Comparison of ENCODE assay signal across 13 cellular contexts in genomic region chr17:75842411-75842810, GRCh38. TPM values are rescaled to one million over a fixed set of nuclear protein-coding genes. Genes with fewer than 3 reads are reported as not detected.
DNase-seq lines count a peak whose midpoint lies in the region; ATAC-seq and TF ChIP-seq lines count a peak whose summit lies in the region.
"Had no signal": no experiment of that assay in that cellular context is flagged by ENCODE, and none has a peak within 500 bp of the region (broad histone marks: within the 10 kb centered on the region; RNA-seq: fewer than 3 reads in every experiment).

No MANE protein-coding gene starts in this region.

- CTCF ChIA-PET in CD4-positive, alpha-beta T cell (lab: Charles Lee), result interaction anchor here (1.8 kb wide), 1 partner anchor 54 kb away, joined by 6 read pairs; the partner anchor contains the start of gene TRIM65
- CTCF ChIA-PET in naive thymus-derived CD4-positive, alpha-beta T cell (lab: Charles Lee), result interaction anchor here (0.5 kb wide), 1 partner anchor 94 kb away, joined by 3 read pairs; no protein-coding TSS in a partner anchor

- no CpG with 5 or more reads among the region's 18 CpGs for WGBS in gastroesophageal sphincter (ENCODE audit: low coverage in 1 of 2), 2 donors

- H3K4me1 Mint-ChIP-seq in CD4-positive, alpha-beta T cell (ENCODE audit: low read depth), result peaks cover 17% of the 10 kb centered on the region
- no peaks in the 10 kb centered on the region for H3K4me1 Mint-ChIP-seq in activated T-helper 17 cell treated with anti-CD3 and anti-CD28 coated beads, Interleukin-2, amount 50 U/mL, for 72 hours
- H3K4me1 Mint-ChIP-seq in naive thymus-derived CD4-positive, alpha-beta T cell, result peaks cover 0 to 23% (median 13%) of the 10 kb centered on the region in 7 donors

- peak overlapping the region; percentile 7 for H3K27ac Mint-ChIP-seq in CD4-positive, alpha-beta T cell
- no peak overlapping the region for H3K27ac Mint-ChIP-seq in activated T-helper 17 cell treated with anti-CD3 and anti-CD28 coated beads, Interleukin-2, amount 50 U/mL, for 72 hours
- H3K27ac Mint-ChIP-seq in naive thymus-derived CD4-positive, alpha-beta T cell, result peak overlapping the region in 6 of 9 donors; percentile 45 to 90 (median 58)
- H3K27ac Mint-ChIP-seq: nephron had no signal

- peaks cover 8% of the 10 kb centered on the region for H3K36me3 ChIP-seq in BE2C
- H3K36me3 ChIP-seq in naive thymus-derived CD4-positive, alpha-beta T cell (ENCODE audit: control insufficient read depth in 2 of 3, insufficient read depth in 3 of 3, low read length in 3 of 3), result peaks cover 0 to 64% (median 3%) of the 10 kb centered on the region in 3 experiments
- H3K36me3 ChIP-seq in gastroesophageal sphincter, result peaks cover 0 to 58% of the 10 kb centered on the region in 2 donors
- H3K36me3 ChIP-seq: cardiac muscle cell had no signal

- intact Hi-C loops in CD4-positive, alpha-beta T cell (cut with DNase I, micrococcal nuclease), result loop anchor here in 1 of 2 experiments (5.0 kb wide), 1 partner anchor 35 kb away; the partner anchor contains the start of gene TRIM47
- intact Hi-C loops in naive thymus-derived CD4-positive, alpha-beta T cell (cut with micrococcal nuclease), result loop anchor here in 1 of 2 donors (5.0 kb wide), 1 partner anchor 65 kb away; a partner anchor contains a TSS

- DNase-seq in BE2C, result peak; percentile 12
- DNase-seq in CD4-positive, alpha-beta T cell, result no peak
- no peak for DNase-seq in naive thymus-derived CD4-positive, alpha-beta T cell
- no peak for DNase-seq in HuH-7.5 (ENCODE audit: low spot score)
- no peak for DNase-seq in MV-4-11 (lab: John Stamatoyannopoulos, UW)
- DNase-seq: C1 segment of cervical spinal cord, NCI-H187 treated with DMSO at 0.1 percent for 48 hours, SIG-M5 had no signal

- TF ChIP-seq CTCF in BE2C (IDR thresholded peaks at IDR 0.05; ENCODE audit: low read depth, low read length) (no peak), gastroesophageal sphincter (IDR thresholded peaks at IDR 0.05) (no peak)
- TF ChIP-seq CTCF in CD4-positive, alpha-beta T cell (IDR thresholded peaks at IDR 0.05), result no peak

- peak overlapping the region; percentile 95 for H3K27ac ChIP-seq in CD4-positive, alpha-beta T cell (ENCODE audit: low read depth, low read length)
- peak overlapping the region; percentile 97 for H3K27ac ChIP-seq in naive thymus-derived CD4-positive, alpha-beta T cell (ENCODE audit: low read depth, low read length)
- peak overlapping the region in 1 of 4 donors; percentile 77 for H3K27ac ChIP-seq in gastroesophageal sphincter
- H3K27ac ChIP-seq: cardiac muscle cell had no signal

- no peaks in the 10 kb centered on the region for H3K27me3 ChIP-seq in BE2C
- H3K27me3 ChIP-seq in CD4-positive, alpha-beta T cell (ENCODE audit: control insufficient read depth, insufficient read depth, low read length), result no peaks in the 10 kb centered on the region
- H3K27me3 ChIP-seq in naive thymus-derived CD4-positive, alpha-beta T cell (ENCODE audit: control insufficient read depth in 2 of 2, insufficient read depth in 2 of 2, low read length in 2 of 2), result no peaks in the 10 kb centered on the region
- H3K27me3 ChIP-seq in gastroesophageal sphincter, result no peaks in the 10 kb centered on the region
- H3K27me3 ChIP-seq: cardiac muscle cell had no signal

- no peak for ATAC-seq in CD4-positive, alpha-beta T cell (ENCODE audit: poor library complexity)
- no peak for ATAC-seq in activated T-helper 17 cell treated with anti-CD3 and anti-CD28 coated beads, Interleukin-2, amount 50 U/mL, for 72 hours (replicated peaks)
- ATAC-seq in naive thymus-derived CD4-positive, alpha-beta T cell, result no peak
- no peak for ATAC-seq in GM19467 (IDR thresholded peaks at IDR 0.05; ENCODE audit: unreplicated experiment)
- ATAC-seq in gastroesophageal sphincter, result no peak

- POLR2A ChIA-PET in CD4-positive, alpha-beta T cell (lab: Charles Lee), result interaction anchor here (1.2 to 4.0 kb wide), 4 partner anchors 13 to 78 kb away, joined by 7 to 34 read pairs (median 20); partner anchors contain the start of genes GALK1 and WBP2
- POLR2A ChIA-PET in naive thymus-derived CD4-positive, alpha-beta T cell (lab: Charles Lee), result interaction anchor here (1.2 to 16.6 kb wide), 8 partner anchors 12 to 66 kb away, joined by 3 to 238 read pairs (median 40); partner anchors contain the start of genes TRIM65, UNK and WBP2

- H3K4me3 ChIP-seq in BE2C (ENCODE audit: low read depth, low read length), result no peak overlapping the region
- H3K4me3 ChIP-seq in naive thymus-derived CD4-positive, alpha-beta T cell (ENCODE audit: low read length), result peak overlapping the region; percentile 97
- H3K4me3 ChIP-seq in gastroesophageal sphincter, result no peak overlapping the region
- H3K4me3 ChIP-seq: cardiac muscle cell had no signal

- no peaks in the 10 kb centered on the region for H3K27me3 Mint-ChIP-seq in CD4-positive, alpha-beta T cell
- no peaks in the 10 kb centered on the region for H3K27me3 Mint-ChIP-seq in activated T-helper 17 cell treated with anti-CD3 and anti-CD28 coated beads, Interleukin-2, amount 50 U/mL, for 72 hours
- H3K27me3 Mint-ChIP-seq in naive thymus-derived CD4-positive, alpha-beta T cell, result no peaks in the 10 kb centered on the region

- no peaks in the 10 kb centered on the region for H3K9me3 Mint-ChIP-seq in CD4-positive, alpha-beta T cell
- no peaks in the 10 kb centered on the region for H3K9me3 Mint-ChIP-seq in activated T-helper 17 cell treated with anti-CD3 and anti-CD28 coated beads, Interleukin-2, amount 50 U/mL, for 72 hours
- H3K9me3 Mint-ChIP-seq in naive thymus-derived CD4-positive, alpha-beta T cell, result no peaks in the 10 kb centered on the region
- H3K9me3 Mint-ChIP-seq: nephron had no signal

- TF ChIP-seq POLR2A in gastroesophageal sphincter (IDR thresholded peaks at IDR 0.05), result no peak

- no peak for TF ChIP-seq EP300 in gastroesophageal sphincter (IDR thresholded peaks at IDR 0.05)

- H3K36me3 Mint-ChIP-seq in CD4-positive, alpha-beta T cell (ENCODE audit: low read depth), result peaks cover 77% of the 10 kb centered on the region
- H3K36me3 Mint-ChIP-seq in activated T-helper 17 cell treated with anti-CD3 and anti-CD28 coated beads, Interleukin-2, amount 50 U/mL, for 72 hours (ENCODE audit: low read depth), result peaks cover 84% of the 10 kb centered on the region
- H3K36me3 Mint-ChIP-seq in naive thymus-derived CD4-positive, alpha-beta T cell, result peaks cover 0 to 13% (median 4%) of the 10 kb centered on the region in 5 donors

- peaks cover 15% of the 10 kb centered on the region for H3K4me1 ChIP-seq in BE2C
- peaks cover 21 to 26% of the 10 kb centered on the region in 2 donors for H3K4me1 ChIP-seq in naive thymus-derived CD4-positive, alpha-beta T cell (ENCODE audit: control insufficient read depth in 2 of 2, insufficient read depth in 2 of 2, low read length in 2 of 2)
- peaks cover 0 to 33% (median 16%) of the 10 kb centered on the region in 3 donors for H3K4me1 ChIP-seq in gastroesophageal sphincter

- peak overlapping the region; percentile 96 for H3K4me3 Mint-ChIP-seq in CD4-positive, alpha-beta T cell
- H3K4me3 Mint-ChIP-seq in activated T-helper 17 cell treated with anti-CD3 and anti-CD28 coated beads, Interleukin-2, amount 50 U/mL, for 72 hours, result peak overlapping the region; percentile 88
- H3K4me3 Mint-ChIP-seq in naive thymus-derived CD4-positive, alpha-beta T cell, result peak overlapping the region; percentile 86 to 98 (median 93)
- H3K4me3 Mint-ChIP-seq: nephron had no signal

- H3K9me3 ChIP-seq in BE2C (no peaks in the 10 kb centered on the region), gastroesophageal sphincter (no peaks in the 10 kb centered on the region)
- H3K9me3 ChIP-seq in CD4-positive, alpha-beta T cell (ENCODE audit: control insufficient read depth, low read length), result no peaks in the 10 kb centered on the region
- no peaks in the 10 kb centered on the region for H3K9me3 ChIP-seq in naive thymus-derived CD4-positive, alpha-beta T cell (ENCODE audit: control insufficient read depth in 2 of 3, low read length in 3 of 3)

RNA-seq across cellular contexts. Expression of gene UNC13D, which starts 1.8 kb away (rescaled TPM):
- polyA plus RNA-seq in BE2C (2012; ENCODE audit: insufficient read depth, insufficient read length, low read depth), result 23.0 TPM
- 100 to 1,000 TPM; 110 to 112 TPM for total RNA-seq in CD4-positive, alpha-beta T cell
- total RNA-seq in activated T-helper 17 cell treated with anti-CD3 and anti-CD28 coated beads, Interleukin-2, amount 50 U/mL, for 72 hours, result 100 to 1,000 TPM; 153 to 160 TPM
- total RNA-seq in naive thymus-derived CD4-positive, alpha-beta T cell, result 100 to 1,000 TPM; 145 to 201 (median 152) TPM
- 10 to 100 TPM; 44.5 to 83.3 TPM for polyA plus RNA-seq in naive thymus-derived CD4-positive, alpha-beta T cell
- 10 to 100 TPM in 1 of 4 donors, 1 to 10 TPM in 3; 2.6 to 10.8 (median 5.6) TPM for total RNA-seq in gastroesophageal sphincter

RNA-seq across cellular contexts. Expression of gene WBP2, which starts 12.7 kb away (rescaled TPM):
- polyA plus RNA-seq in BE2C (2012; ENCODE audit: insufficient read depth, insufficient read length, low read depth), result 228 TPM
- 100 to 1,000 TPM in 1 of 2 experiments, 10 to 100 TPM in 1; 98.5 to 114 TPM for total RNA-seq in CD4-positive, alpha-beta T cell
- total RNA-seq in activated T-helper 17 cell treated with anti-CD3 and anti-CD28 coated beads, Interleukin-2, amount 50 U/mL, for 72 hours, result 100 to 1,000 TPM in 1 of 2 donors, 10 to 100 TPM in 1; 67.4 to 127 TPM
- 100 to 1,000 TPM in 3 of 5 experiments, 10 to 100 TPM in 2; 87.7 to 159 (median 112) TPM for total RNA-seq in naive thymus-derived CD4-positive, alpha-beta T cell
- 10 to 100 TPM; 84.8 to 99.4 TPM for polyA plus RNA-seq in naive thymus-derived CD4-positive, alpha-beta T cell
- total RNA-seq in gastroesophageal sphincter, result 10 to 100 TPM; 50.0 to 83.9 (median 57.6) TPM

RNA-seq across cellular contexts. Expression of gene TRIM47, which starts 36.0 kb away (rescaled TPM):
- polyA plus RNA-seq in BE2C (2012; ENCODE audit: insufficient read depth, insufficient read length, low read depth), result 35.9 TPM
- 1 to 10 TPM; 2.3 to 2.8 TPM for total RNA-seq in CD4-positive, alpha-beta T cell
- total RNA-seq in activated T-helper 17 cell treated with anti-CD3 and anti-CD28 coated beads, Interleukin-2, amount 50 U/mL, for 72 hours, result 10 to 100 TPM; 11.0 to 32.4 TPM
- total RNA-seq in naive thymus-derived CD4-positive, alpha-beta T cell, result 10 to 100 TPM in 1 of 5 experiments, 1 to 10 TPM in 4; 2.5 to 25.6 (median 8.7) TPM
- polyA plus RNA-seq in naive thymus-derived CD4-positive, alpha-beta T cell, result 1 to 10 TPM; 6.3 to 7.7 TPM
- total RNA-seq in gastroesophageal sphincter, result 100 to 1,000 TPM in 1 of 4 donors, 10 to 100 TPM in 3; 21.0 to 146 (median 40.8) TPM

RNA-seq across cellular contexts. Expression of gene TRIM65, which starts 54.3 kb away (rescaled TPM):
- polyA plus RNA-seq in BE2C (2012; ENCODE audit: insufficient read depth, insufficient read length, low read depth), result 34.1 TPM
- 10 to 100 TPM in 1 of 2 experiments, 1 to 10 TPM in 1; 9.9 to 11.7 TPM for total RNA-seq in CD4-positive, alpha-beta T cell
- total RNA-seq in activated T-helper 17 cell treated with anti-CD3 and anti-CD28 coated beads, Interleukin-2, amount 50 U/mL, for 72 hours, result 10 to 100 TPM; 20.3 to 33.9 TPM
- total RNA-seq in naive thymus-derived CD4-positive, alpha-beta T cell, result 10 to 100 TPM; 20.9 to 37.7 (median 29.6) TPM
- 10 to 100 TPM; 14.9 to 29.6 TPM for polyA plus RNA-seq in naive thymus-derived CD4-positive, alpha-beta T cell
- total RNA-seq in gastroesophageal sphincter, result 10 to 100 TPM; 18.7 to 34.4 (median 31.2) TPM

RNA-seq across cellular contexts. Expression of gene UNK, which starts 57.8 kb away (rescaled TPM):
- polyA plus RNA-seq in BE2C (2012; ENCODE audit: insufficient read depth, insufficient read length, low read depth), result 27.3 TPM
- total RNA-seq in CD4-positive, alpha-beta T cell, result 10 to 100 TPM; 33.7 to 36.1 TPM
- total RNA-seq in activated T-helper 17 cell treated with anti-CD3 and anti-CD28 coated beads, Interleukin-2, amount 50 U/mL, for 72 hours, result 10 to 100 TPM; 19.0 to 22.1 TPM
- total RNA-seq in naive thymus-derived CD4-positive, alpha-beta T cell, result 10 to 100 TPM; 32.0 to 49.8 (median 41.0) TPM
- polyA plus RNA-seq in naive thymus-derived CD4-positive, alpha-beta T cell, result 10 to 100 TPM; 21.5 to 22.1 TPM
- 10 to 100 TPM in 3 of 4 donors, 1 to 10 TPM in 1; 9.8 to 41.6 (median 21.0) TPM for total RNA-seq in gastroesophageal sphincter

Comparison
In these comparisons a context has a peak if more than half of its experiments do, and no peak if none do; other contexts are left out.
1. RNA of gene UNC13D, which starts 1.8 kb away (total RNA-seq): 153 to 160 TPM in activated T-helper 17 cell treated with anti-CD3 and anti-CD28 coated beads, Interleukin-2, amount 50 U/mL, for 72 hours, 145 to 201 TPM in naive thymus-derived CD4-positive, alpha-beta T cell and 110 to 112 TPM in CD4-positive, alpha-beta T cell; 2.6 to 10.8 TPM in gastroesophageal sphincter; every median in the first group is over 4 times any median in the second.
2. Peak in every context shown above with its lines, with median percentiles within 50 percentile points of each other: H3K4me3 Mint-ChIP-seq.